8 cellular contexts compared by ENCODE assay signal in the genomic region with DNA sequence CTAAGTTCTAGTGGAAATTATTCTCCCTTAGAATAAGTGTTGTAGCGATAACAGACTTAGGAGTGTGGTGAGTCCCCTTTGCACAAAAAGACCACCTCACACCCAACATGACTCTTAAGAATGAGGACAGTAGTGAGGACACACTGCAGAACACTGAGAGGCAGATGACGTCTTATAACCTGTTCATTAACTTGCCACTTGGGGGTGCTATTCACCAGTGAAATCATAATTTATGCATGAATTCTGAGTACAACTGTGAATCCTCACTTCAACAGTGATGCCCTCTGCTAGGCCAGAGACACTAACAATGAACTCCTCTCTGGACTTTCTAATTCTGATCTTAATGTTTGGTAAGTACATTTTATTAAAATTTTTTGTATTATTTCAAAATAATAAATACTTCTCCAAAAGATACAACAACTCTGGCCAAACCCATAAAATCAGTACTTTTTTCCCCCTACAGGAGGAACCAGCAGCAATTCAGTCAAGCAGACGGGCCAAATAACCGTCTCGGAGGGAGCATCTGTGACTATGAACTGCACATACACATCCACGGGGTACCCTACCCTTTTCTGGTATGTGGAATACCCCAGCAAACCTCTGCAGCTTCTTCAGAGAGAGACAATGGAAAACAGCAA.
DNase-seq lines count a peak whose midpoint lies in the region; ATAC-seq, FAIRE-seq and TF ChIP-seq lines count a peak whose summit lies in the region.

No MANE protein-coding gene starts in this region.

- no peaks in the 10 kb centered on the region for H3K36me3 Mint-ChIP-seq in naive B cell

- no peak overlapping the region for H4K5ac ChIP-seq in IMR-90 (ENCODE audit: low read depth, low read length)

- H3K9me1 ChIP-seq in IMR-90 (ENCODE audit: insufficient read depth, low read length), result no peaks in the 10 kb centered on the region

- H3K9me3 ChIP-seq in IMR-90 (ENCODE audit: control insufficient read depth, insufficient read depth, low read length) (no peaks in the 10 kb centered on the region), SK-N-SH (no peaks in the 10 kb centered on the region)
- H3K9me3 ChIP-seq in effector memory CD4-positive, alpha-beta T cell (ENCODE audit: control insufficient read depth, low read length), result no peaks in the 10 kb centered on the region

- H2BK15ac ChIP-seq in IMR-90 (ENCODE audit: low read depth, low read length), result no peak overlapping the region

- DNase-seq in DMS 273 treated with DMSO at 0.1 percent for 48 hours (lab: John Stamatoyannopoulos, UW) (peak; percentile 9), GM19239 (ENCODE audit: insufficient read length, low spot score) (peak; percentile 38), IMR-90 (peak; percentile 62), SK-N-SH (peak; percentile 43), epithelial cell of esophagus (ENCODE audit: low read depth) (peak; percentile 73), naive B cell (peak; percentile 51)
- no peak for DNase-seq in effector memory CD4-positive, alpha-beta T cell

- TF ChIP-seq CTCF in IMR-90 (conservative IDR thresholded peaks at IDR 0.05; ENCODE audit: low read depth, low read length), result peak; percentile 65
- peak; percentile 75 for TF ChIP-seq CTCF in SK-N-SH (IDR thresholded peaks at IDR 0.05)
- peak; percentile 69 for TF ChIP-seq CTCF in epithelial cell of esophagus (IDR thresholded peaks at IDR 0.05; ENCODE audit: insufficient read depth, low read depth, low read length, missing control alignments)

- no peak overlapping the region for H3K4me2 ChIP-seq in IMR-90 (ENCODE audit: low read depth, low read length)
- no peak overlapping the region for H3K4me2 ChIP-seq in SK-N-SH

- TF ChIP-seq POLR2A in IMR-90 (IDR thresholded peaks at IDR 0.05; ENCODE audit: low read depth, low read length) (no peak), GM18505 (IDR thresholded peaks at IDR 0.05; ENCODE audit: borderline replicate concordance, extremely low read depth, insufficient read depth, insufficient read length) (no peak)

- no peak overlapping the region for H3K9ac ChIP-seq in IMR-90 (ENCODE audit: low read depth, low read length)
- H3K9ac ChIP-seq in SK-N-SH, result no peak overlapping the region

- peak; percentile 96 for FAIRE-seq in GM19239 (lab: Jason Lieb, UNC)

- H3K27me3 ChIP-seq in IMR-90 (ENCODE audit: control insufficient read depth, insufficient read depth, low read length), result peaks cover 2% of the 10 kb centered on the region; the same call in 1 of the 2 replicates
- peaks cover 4% of the 10 kb centered on the region; the same call in 1 of the 2 replicates for H3K27me3 ChIP-seq in SK-N-SH (ENCODE audit: insufficient read depth)
- H3K27me3 ChIP-seq in effector memory CD4-positive, alpha-beta T cell (replicated peaks; ENCODE audit: control insufficient read depth, insufficient read depth, low read length, poor library complexity, severe bottlenecking), result no peaks in the 10 kb centered on the region

- H3K27ac Mint-ChIP-seq in naive B cell, result no peak overlapping the region

- peaks cover 2 to 3% (median 2%) of the 10 kb centered on the region in 3 donors for H3K4me1 Mint-ChIP-seq in naive B cell

- H3K27me3 Mint-ChIP-seq in naive B cell, result peaks cover 0 to 10% (median 4%) of the 10 kb centered on the region in 3 donors

- CTCF ChIA-PET in IMR-90 (lab: Yijun Ruan, JAX), result interaction anchor here (0.6 to 0.7 kb wide), 2 partner anchors 57 to 95 kb away, joined by 4 read pairs; no protein-coding TSS in a partner anchor
- CTCF ChIA-PET in SK-N-SH (lab: Yijun Ruan, JAX), result interaction anchor here (0.5 to 2.3 kb wide), 3 partner anchors 50 to 234 kb away, joined by 3 to 15 read pairs (median 3); no protein-coding TSS in a partner anchor

- H3K4me3 ChIP-seq in IMR-90 (ENCODE audit: insufficient read depth, low read depth, low read length) (no peak overlapping the region), SK-N-SH (ENCODE audit: low read depth in 2 of 2, low read length in 1 of 2) (no peak overlapping the region), epithelial cell of esophagus (ENCODE audit: low read length) (no peak overlapping the region)
- no peak overlapping the region for H3K4me3 ChIP-seq in effector memory CD4-positive, alpha-beta T cell (ENCODE audit: insufficient read depth, low read depth, low read length, poor library complexity, severe bottlenecking)

- H3K9me3 Mint-ChIP-seq in naive B cell, result no peaks in the 10 kb centered on the region

- TF ChIP-seq RAD21 in IMR-90 (IDR thresholded peaks at IDR 0.05; ENCODE audit: low read length) (peak; percentile 50), SK-N-SH (IDR thresholded peaks at IDR 0.05; ENCODE audit: low read length) (peak; percentile 61)

- H4K8ac ChIP-seq in IMR-90 (ENCODE audit: low read depth in 2 of 2, low read length in 2 of 2), result no peak overlapping the region

- H4K20me1 ChIP-seq in IMR-90 (ENCODE audit: insufficient read depth, low read length) (no peaks in the 10 kb centered on the region), SK-N-SH (ENCODE audit: insufficient read depth) (no peaks in the 10 kb centered on the region)

- H3K36me3 ChIP-seq in IMR-90 (ENCODE audit: control insufficient read depth, insufficient read depth, low read length) (no peaks in the 10 kb centered on the region), SK-N-SH (replicated peaks in 1 of 2; ENCODE audit: control insufficient read depth in 1 of 2, insufficient read depth in 2 of 2, low read length in 1 of 2) (no peaks in the 10 kb centered on the region)
- no peaks in the 10 kb centered on the region for H3K36me3 ChIP-seq in effector memory CD4-positive, alpha-beta T cell (ENCODE audit: control insufficient read depth, insufficient read depth, low read length)

- H3K23ac ChIP-seq in IMR-90 (ENCODE audit: low read depth, low read length), result no peak overlapping the region

- H3K79me2 ChIP-seq in SK-N-SH (ENCODE audit: insufficient read depth), result no peaks in the 10 kb centered on the region

- no peak overlapping the region for H2BK120ac ChIP-seq in IMR-90 (ENCODE audit: low read depth, low read length)

- H3K27ac ChIP-seq in IMR-90 (ENCODE audit: insufficient read depth, low read length), result no peak overlapping the region
- no peak overlapping the region for H3K27ac ChIP-seq in SK-N-SH (ENCODE audit: low read depth in 2 of 2, low read length in 1 of 2)
- no peak overlapping the region for H3K27ac ChIP-seq in effector memory CD4-positive, alpha-beta T cell (ENCODE audit: insufficient read depth, low read length, poor library complexity, severe bottlenecking)

- no peak overlapping the region for H3K14ac ChIP-seq in IMR-90 (replicated peaks; ENCODE audit: low read depth, low read length)

- H2AK5ac ChIP-seq in IMR-90 (ENCODE audit: low read depth, low read length), result no peak overlapping the region

- H2BK5ac ChIP-seq in IMR-90 (ENCODE audit: low read depth, low read length, poor library complexity, severe bottlenecking), result no peak overlapping the region

- dilution Hi-C loops in IMR-90 (cut with HindIII; ENCODE audit: low sequenced_read_pairs, unreplicated experiment), result no loop called here

- no peak overlapping the region for H3K18ac ChIP-seq in IMR-90 (ENCODE audit: low read depth, low read length)

- no peak overlapping the region for H2BK20ac ChIP-seq in IMR-90 (ENCODE audit: low read depth, low read length)

- no peak for TF ChIP-seq EP300 in SK-N-SH (IDR thresholded peaks at IDR 0.05; ENCODE audit: borderline replicate concordance in 1 of 2, low read depth in 1 of 2, low read length in 1 of 2)

- peak overlapping the region in 1 of 8 donors; percentile 44 for H3K4me3 Mint-ChIP-seq in naive B cell

- in situ Hi-C loops in IMR-90 (cut with MboI; ENCODE audit: low sequenced_read_pairs), result no loop called here

- no TSS peak for BruUV-seq in IMR-90 (replicated peaks; lab: Mats Ljungman, UMichigan)

- H3K4me1 ChIP-seq in IMR-90 (ENCODE audit: control insufficient read depth, insufficient read depth, low read length), result no peaks in the 10 kb centered on the region
- no peaks in the 10 kb centered on the region for H3K4me1 ChIP-seq in SK-N-SH (ENCODE audit: control insufficient read depth in 1 of 2, insufficient read depth in 2 of 2, low read depth in 1 of 2, low read length in 1 of 2)
- no peaks in the 10 kb centered on the region for H3K4me1 ChIP-seq in effector memory CD4-positive, alpha-beta T cell (ENCODE audit: control insufficient read depth, insufficient read depth, low read length, poor library complexity, severe bottlenecking)

- no peak overlapping the region for H4K91ac ChIP-seq in IMR-90 (ENCODE audit: insufficient read depth, low read depth, low read length)

- no peak overlapping the region for H2AK9ac ChIP-seq in IMR-90 (replicated peaks; ENCODE audit: low read depth, low read length, poor library complexity)

- H3K79me1 ChIP-seq in IMR-90 (ENCODE audit: low read depth in 1 of 2, low read length in 2 of 2), result no peaks in the 10 kb centered on the region

- no peak overlapping the region for H2AFZ ChIP-seq in IMR-90 (replicated peaks; ENCODE audit: low read length, poor library complexity)
- H2AFZ ChIP-seq in SK-N-SH (ENCODE audit: low read depth), result no peak overlapping the region

- no peaks in the 10 kb centered on the region for H3F3A ChIP-seq in SK-N-SH (replicated peaks; ENCODE audit: insufficient read depth)

- ATAC-seq in IMR-90 (ENCODE audit: low read depth) (peak; percentile 93), naive B cell (ENCODE audit: low read depth in 2 of 2) (peak; percentile 87 to 96), GM18505 (IDR thresholded peaks at IDR 0.05; ENCODE audit: unreplicated experiment) (no peak)

- WGBS in IMR-90 (ENCODE audit: extremely low coverage in 2 of 2, insufficient read length in 1 of 2), 2 experiments, result no CpG with 5 or more reads among the region's 6 CpGs
- WGBS in SK-N-SH (ENCODE audit: low lambda C conversion rate), result 3% methylated on average over 6 of the region's 6 CpGs

- intact Hi-C loops in IMR-90 (cut with micrococcal nuclease), result loop anchor here (5.0 to 10.0 kb wide), 3 partner anchors 92 to 240 kb away; no protein-coding TSS in a partner anchor

- H3K9me2 ChIP-seq in SK-N-SH, result no peaks in the 10 kb centered on the region

- no peak overlapping the region for H3K56ac ChIP-seq in IMR-90 (ENCODE audit: extremely low read depth, insufficient read depth, low read length)

- no peak overlapping the region for H3K4ac ChIP-seq in IMR-90 (ENCODE audit: low read depth, low read length)

- POLR2A ChIA-PET in IMR-90 (lab: Charles Lee; ENCODE audit: unreplicated experiment) (no interaction called here), SK-N-SH (lab: Yijun Ruan, JAX) (no interaction called here)

TF ChIP-seq in IMR-90, 13 proteins besides CTCF, POLR2A, EP300 and RAD21 (continues in another document):
- peak; percentile 34; the same call in 1 of the 2 replicates for TF ChIP-seq SMC3 (IDR thresholded peaks at IDR 0.05; ENCODE audit: low read depth, low read length)

TF ChIP-seq in SK-N-SH, 30 proteins besides CTCF, POLR2A, EP300 and RAD21:
- peak; percentile 21; the same call in 1 of the 2 replicates for TF ChIP-seq SMC3 (IDR thresholded peaks at IDR 0.05; ENCODE audit: low read depth, low read length)
- no peak for TF ChIP-seq EZH2phosphoT487 (IDR thresholded peaks at IDR 0.05; ENCODE audit: borderline replicate concordance, low read depth)

Comparison
In these comparisons a context has a peak if more than half of its experiments do, and no peak if none do; other contexts are left out.
1. DNase-seq: peak in DMS 273 treated with DMSO at 0.1 percent for 48 hours (single experiment), GM19239 (single experiment), IMR-90 (single experiment), SK-N-SH (single experiment), epithelial cell of esophagus (single experiment) and naive B cell (single experiment); none in effector memory CD4-positive, alpha-beta T cell (0 of 3).
2. Peak in every context shown above with its lines, with median percentiles within 50 percentile points of each other: CTCF ChIP-seq.